Comparison of ENCODE assay signal across 8 cellular contexts in genomic region chr17:21287703-21288449, GRCh38. TPM values are rescaled to one million over a fixed set of nuclear protein-coding genes. Genes with fewer than 3 reads are reported as not detected.
DNase-seq lines count a peak whose midpoint lies in the region; ATAC-seq and TF ChIP-seq lines count a peak whose summit lies in the region.

No MANE protein-coding gene starts in this region.

- peak overlapping the region; percentile 90 for H3K27ac ChIP-seq in effector memory CD4-positive, alpha-beta T cell (ENCODE audit: insufficient read depth, low read length, poor library complexity, severe bottlenecking)

- peaks cover 43% of the 10 kb centered on the region for H3K4me1 Mint-ChIP-seq in activated CD8-positive, alpha-beta T cell treated with anti-CD3 and anti-CD28 coated beads, Interleukin-2, amount 10 ng/mL, durations not matched to agents 7 days and 5 days (ENCODE audit: low read depth)

- peak overlapping the region; percentile 78 for H3K4me3 ChIP-seq in effector memory CD4-positive, alpha-beta T cell (ENCODE audit: insufficient read depth, low read depth, low read length, poor library complexity, severe bottlenecking)
- H3K4me3 ChIP-seq in mucosa of stomach (ENCODE audit: low read length): peak overlapping the region; percentile 95

- peak overlapping the region; percentile 71 for H3K9ac ChIP-seq in mucosa of stomach (ENCODE audit: low read length)

- H3K27ac Mint-ChIP-seq in activated CD8-positive, alpha-beta T cell treated with anti-CD3 and anti-CD28 coated beads, Interleukin-2, amount 10 ng/mL, durations not matched to agents 7 days and 5 days: peak overlapping the region; percentile 94

- H3K27me3 Mint-ChIP-seq in activated CD8-positive, alpha-beta T cell treated with anti-CD3 and anti-CD28 coated beads, Interleukin-2, amount 10 ng/mL, durations not matched to agents 7 days and 5 days (ENCODE audit: low read depth): no peaks in the 10 kb centered on the region

- peak; percentile 80 for DNase-seq in NCI-H510A (lab: John Stamatoyannopoulos, UW)
- peak; percentile 95 for DNase-seq in activated CD8-positive, alpha-beta T cell treated with anti-CD3 and anti-CD28 coated beads, Interleukin-2, amount 10 ng/mL, durations not matched to agents 7 days and 5 days
- DNase-seq in effector memory CD4-positive, alpha-beta T cell: peak; percentile 94 to 97 (median 96)
- DNase-seq in stimulated activated CD8-positive, alpha-beta memory T cell treated with anti-CD3 and anti-CD28 coated beads, Interleukin-7, amount 100 ng/mL, for 48 hours (ENCODE audit: extremely low read depth in 1 of 2, low read depth in 1 of 2): peak; percentile 93 to 96
- no peak for DNase-seq in NCI-H2107 (lab: John Stamatoyannopoulos, UW)

- no peaks in the 10 kb centered on the region for H3K36me3 ChIP-seq in effector memory CD4-positive, alpha-beta T cell (ENCODE audit: control insufficient read depth, insufficient read depth, low read length)
- no peaks in the 10 kb centered on the region for H3K36me3 ChIP-seq in mucosa of stomach (ENCODE audit: control insufficient read depth, insufficient read depth, low read length)

- peak overlapping the region; percentile 90 for H3K4me3 Mint-ChIP-seq in activated CD8-positive, alpha-beta T cell treated with anti-CD3 and anti-CD28 coated beads, Interleukin-2, amount 10 ng/mL, durations not matched to agents 7 days and 5 days

- POLR2A ChIA-PET in activated CD8-positive, alpha-beta T cell treated with anti-CD3 and anti-CD28 coated beads, Interleukin-2, amount 10 ng/mL, durations not matched to agents 7 days and 5 days (lab: Charles Lee): interaction anchor here (1.0 to 3.3 kb wide), 4 partner anchors 9 to 38 kb away, joined by 3 to 13 read pairs (median 7); partner anchors contain the start of gene NATD1

- CTCF ChIA-PET in activated CD8-positive, alpha-beta T cell treated with anti-CD3 and anti-CD28 coated beads, Interleukin-2, amount 10 ng/mL, durations not matched to agents 7 days and 5 days (lab: Charles Lee): interaction anchor here (0.7 to 2.2 kb wide), 11 partner anchors 8 to 225 kb away, joined by 3 to 20 read pairs (median 4); no protein-coding TSS in a partner anchor

- H3K36me3 Mint-ChIP-seq in activated CD8-positive, alpha-beta T cell treated with anti-CD3 and anti-CD28 coated beads, Interleukin-2, amount 10 ng/mL, durations not matched to agents 7 days and 5 days (ENCODE audit: low read depth): peaks cover 24% of the 10 kb centered on the region

- no peaks in the 10 kb centered on the region for H3K9me3 Mint-ChIP-seq in activated CD8-positive, alpha-beta T cell treated with anti-CD3 and anti-CD28 coated beads, Interleukin-2, amount 10 ng/mL, durations not matched to agents 7 days and 5 days (ENCODE audit: insufficient read depth)

- H3K9me3 ChIP-seq in effector memory CD4-positive, alpha-beta T cell (ENCODE audit: control insufficient read depth, low read length): no peaks in the 10 kb centered on the region
- no peaks in the 10 kb centered on the region for H3K9me3 ChIP-seq in mucosa of stomach (ENCODE audit: control insufficient read depth, low read length)

- TF ChIP-seq CTCF in GM12872 (IDR thresholded peaks at IDR 0.05; ENCODE audit: insufficient read depth, low read depth, low read length): 0 out of 3 replicates have a peak, but pooled peaks have one; percentile 8

- H3K4me1 ChIP-seq in effector memory CD4-positive, alpha-beta T cell (ENCODE audit: control insufficient read depth, insufficient read depth, low read length, poor library complexity, severe bottlenecking): peaks cover 42% of the 10 kb centered on the region
- H3K4me1 ChIP-seq in mucosa of stomach (ENCODE audit: control insufficient read depth, insufficient read depth, low read length): peaks cover 50% of the 10 kb centered on the region

- no peaks in the 10 kb centered on the region for H3K27me3 ChIP-seq in effector memory CD4-positive, alpha-beta T cell (replicated peaks; ENCODE audit: control insufficient read depth, insufficient read depth, low read length, poor library complexity, severe bottlenecking)
- peaks cover 3% of the 10 kb centered on the region for H3K27me3 ChIP-seq in mucosa of stomach (ENCODE audit: control insufficient read depth, insufficient read depth, low read length)

- ATAC-seq in HG02870 (IDR thresholded peaks at IDR 0.05; ENCODE audit: unreplicated experiment): peak; percentile 13
- peak; percentile 62 for ATAC-seq in activated CD8-positive, alpha-beta T cell treated with anti-CD3 and anti-CD28 coated beads, Interleukin-2, amount 10 ng/mL, durations not matched to agents 7 days and 5 days

RNA-seq across cellular contexts. Expression of gene MAP2K3, which starts 3.4 kb away (rescaled TPM):
- total RNA-seq in activated CD8-positive, alpha-beta T cell treated with anti-CD3 and anti-CD28 coated beads, Interleukin-2, amount 10 ng/mL, durations not matched to agents 7 days and 5 days: 10 to 100 TPM; 57.4 to 57.8 TPM

RNA-seq across cellular contexts. Expression of gene NATD1, which starts 34.7 kb away (rescaled TPM):
- total RNA-seq in activated CD8-positive, alpha-beta T cell treated with anti-CD3 and anti-CD28 coated beads, Interleukin-2, amount 10 ng/mL, durations not matched to agents 7 days and 5 days: 1 to 10 TPM; 1.1 to 1.3 TPM
